ENCODE assay signal across 8 cellular contexts in the genomic region with DNA sequence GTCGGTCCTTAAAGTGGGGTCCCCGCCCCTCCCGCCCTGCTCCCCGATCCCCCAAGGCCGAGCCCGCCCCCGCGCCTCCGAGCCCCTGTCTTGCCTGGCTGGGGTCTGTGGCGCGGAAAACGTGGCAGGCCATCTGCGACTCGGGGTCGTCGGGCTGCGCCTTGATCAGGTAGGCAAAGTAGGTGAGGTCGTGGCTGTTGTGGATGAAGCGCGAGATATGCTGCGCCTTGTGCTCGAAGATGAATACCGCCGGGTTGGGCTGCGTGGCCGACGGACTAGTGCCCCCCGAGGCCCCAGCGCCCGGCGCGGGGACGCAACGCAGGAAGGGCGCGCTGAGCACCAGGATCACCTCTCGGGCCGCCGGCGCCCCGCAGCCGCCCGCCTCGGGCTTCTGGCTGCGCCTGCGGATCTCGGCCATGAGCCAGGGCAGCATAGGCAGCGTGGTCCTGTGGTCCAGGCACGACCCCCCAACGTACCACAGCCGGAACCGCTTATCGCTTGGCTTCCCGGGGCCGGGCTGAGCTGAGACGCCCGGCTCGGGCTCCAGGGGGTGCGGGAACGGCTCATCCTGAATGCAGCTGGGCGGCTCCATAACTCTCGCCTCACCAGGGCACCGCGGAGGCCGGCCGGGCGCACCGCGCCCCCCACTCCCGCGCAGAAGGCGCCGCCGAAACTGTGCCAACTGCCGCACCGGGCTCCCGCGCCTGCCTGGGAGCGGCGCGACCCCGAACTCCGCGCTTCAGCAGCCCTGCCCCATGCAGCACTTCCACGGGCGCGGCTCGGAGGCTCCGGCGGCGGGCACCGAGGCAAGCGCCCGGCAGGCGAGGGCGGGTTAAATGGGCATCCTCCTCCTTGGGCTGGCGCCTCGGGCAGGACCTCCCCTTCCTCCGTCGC. TPM values are rescaled to one million over a fixed set of nuclear protein-coding genes. Genes with fewer than 3 reads are reported as not detected.
A peak's percentile ranks its signal among the peaks of the same experiment; 100 is the strongest.
DNase-seq lines count a peak whose midpoint lies in the region; ATAC-seq, FAIRE-seq and TF ChIP-seq lines count a peak whose summit lies in the region.

No MANE protein-coding gene starts in this region.

- H2AK5ac ChIP-seq in H1 (ENCODE audit: low read depth, low read length), result no peak overlapping the region

- H3K4me1 ChIP-seq in H1 (replicated peaks in 1 of 4; ENCODE audit: control insufficient read depth in 3 of 4, insufficient read depth in 4 of 4, low read length in 3 of 4) (peaks cover 0 to 7% (median 1%) of the 10 kb centered on the region in 4 experiments; a peak in 2 of 7 replicates), mononuclear cell (ENCODE audit: insufficient read depth, low read length) (peaks cover 19% of the 10 kb centered on the region), thyroid gland (peaks cover 32 to 51% of the 10 kb centered on the region in 2 donors)

- H4K8ac ChIP-seq in H1 (ENCODE audit: extremely low read depth, insufficient read depth, low read length), result peak overlapping the region; percentile 89

- peak overlapping the region; percentile 75 to 90 (median 83) for H3K4me3 ChIP-seq in H1 (ENCODE audit: extremely low read depth in 1 of 4, insufficient read depth in 2 of 4, low read depth in 3 of 4, low read length in 4 of 4)
- H3K4me3 ChIP-seq in mononuclear cell (ENCODE audit: low read length), result peak overlapping the region; percentile 51
- H3K4me3 ChIP-seq in thyroid gland (replicated peaks in 1 of 3), result peak overlapping the region; percentile 71 to 89 (median 76)

- no peak overlapping the region for H3K27ac ChIP-seq in H1 (ENCODE audit: low read depth, low read length)
- H3K27ac ChIP-seq in thyroid gland, result peak overlapping the region; percentile 80 to 95 (median 87)

- H3K4me1 Mint-ChIP-seq in activated B cell treated with CpG ODN at 0.5 μM for 24 hours, result peaks cover 15% of the 10 kb centered on the region

- H3K27me3 Mint-ChIP-seq in activated B cell treated with CpG ODN at 0.5 μM for 24 hours, result peaks cover 47% of the 10 kb centered on the region

- H3K36me3 ChIP-seq in H1 (ENCODE audit: control insufficient read depth in 2 of 4, insufficient read depth in 4 of 4, low read length in 3 of 4) (peaks cover 0 to 2% (median 0%) of the 10 kb centered on the region in 4 experiments; a peak in 1 of 8 replicates), thyroid gland (no peaks in the 10 kb centered on the region)

- no peak for TF ChIP-seq EP300 in Ishikawa (IDR thresholded peaks at IDR 0.05; ENCODE audit: borderline replicate concordance)
- no peak for TF ChIP-seq EP300 in H1 (IDR thresholded peaks at IDR 0.05; ENCODE audit: borderline replicate concordance in 1 of 2, low read depth in 2 of 2, low read length in 2 of 2)

- no peak overlapping the region for H2BK20ac ChIP-seq in H1 (ENCODE audit: low read length)

- no peak overlapping the region for H2BK15ac ChIP-seq in H1 (ENCODE audit: low read length)

- H2BK120ac ChIP-seq in H1 (replicated peaks; ENCODE audit: low read depth, low read length), result no peak overlapping the region

- H3K4ac ChIP-seq in H1 (replicated peaks; ENCODE audit: insufficient read length, low read depth, low read length), result no peak overlapping the region

- no peak overlapping the region for H4K5ac ChIP-seq in H1 (ENCODE audit: insufficient read length, low read depth, low read length)

- no peak for TF ChIP-seq RAD21 in Ishikawa (IDR thresholded peaks at IDR 0.05; ENCODE audit: low read depth)
- TF ChIP-seq RAD21 in H1 (IDR thresholded peaks at IDR 0.05 in 1 of 2, conservative IDR thresholded peaks at IDR 0.05 in 1 of 2; ENCODE audit: low read depth in 2 of 2, low read length in 2 of 2), result no peak

- H3K9me3 ChIP-seq in H1 (ENCODE audit: insufficient read depth in 2 of 2, low read depth in 1 of 2, low read length in 1 of 2) (no peaks in the 10 kb centered on the region), mononuclear cell (ENCODE audit: low read depth, low read length) (no peaks in the 10 kb centered on the region), thyroid gland (no peaks in the 10 kb centered on the region)

- no peak overlapping the region; the same call in 1 of the 2 replicates for H3K18ac ChIP-seq in H1 (ENCODE audit: extremely low read depth, low read length)

- H3K4me3 Mint-ChIP-seq in activated B cell treated with CpG ODN at 0.5 μM for 24 hours, result peak overlapping the region; percentile 79

- peak overlapping the region; percentile 68; the same call in 1 of the 2 replicates for H2AFZ ChIP-seq in H1 (ENCODE audit: low read length)

- H2BK12ac ChIP-seq in H1 (ENCODE audit: low read depth, low read length), result no peak overlapping the region

- H3K9ac ChIP-seq in H1 (replicated peaks in 1 of 4; ENCODE audit: extremely low read depth in 1 of 4, low read depth in 3 of 4, low read length in 3 of 4), result peak overlapping the region; percentile 54 to 78 (median 64); a peak in 6 of 7 replicates

- H3K56ac ChIP-seq in H1 (replicated peaks; ENCODE audit: insufficient read length, low read depth, low read length), result no peak overlapping the region

- TF ChIP-seq POLR2A in H1 (IDR thresholded peaks at IDR 0.05; ENCODE audit: control extremely low read depth in 1 of 2, low read depth in 2 of 2, low read length in 2 of 2), result peak in 1 of 2 experiments; percentile 21; a peak in 2 of 3 replicates
- no peak for TF ChIP-seq POLR2A in thyroid gland (IDR thresholded peaks at IDR 0.05)

- peak overlapping the region; percentile 88 to 89 for H3K4me2 ChIP-seq in H1 (ENCODE audit: insufficient read depth in 1 of 2, low read depth in 2 of 2, low read length in 2 of 2)

- ATAC-seq in GM21786 (IDR thresholded peaks at IDR 0.05; ENCODE audit: unreplicated experiment), result peak; percentile 17
- ATAC-seq in activated B cell treated with CpG ODN at 0.5 μM for 24 hours (ENCODE audit: low read depth), result peak; percentile 13

- H3K23me2 ChIP-seq in H1 (ENCODE audit: low read depth, low read length), result peaks cover 7% of the 10 kb centered on the region

- H4K20me1 ChIP-seq in H1 (replicated peaks in 1 of 2; ENCODE audit: control insufficient read depth in 1 of 2, insufficient read depth in 2 of 2, low read length in 2 of 2), result peaks cover 2 to 6% of the 10 kb centered on the region in 2 experiments

- intact Hi-C loops in activated B cell treated with CpG ODN at 0.5 μM for 24 hours (cut with micrococcal nuclease), result loop anchor here (1.0 to 5.0 kb wide), 5 partner anchors 56 to 1349 kb away; partner anchors contain the start of genes COMMD6, KLF12, LMO7 and UCHL3
- intact Hi-C loops in thyroid gland (cut with DNase I), result loop anchor here (5.0 to 10.0 kb wide), 2 partner anchors 63 to 109 kb away; partner anchors contain the start of gene UCHL3

- WGBS in H1 (ENCODE audit: extremely low coverage in 1 of 2, insufficient coverage in 1 of 2, insufficient read length in 1 of 2, insufficient replicate concordance in 2 of 2, low coverage in 1 of 2, low lambda C conversion rate in 2 of 2, missing lambda C conversion rate in 1 of 2), 2 experiments, result 1% methylated on average over 66 of the region's 100 CpGs; no CpG with 5 or more reads in 1 of the 2 experiments
- 0% methylated on average over 1 to 31 of the region's 100 CpGs for WGBS in thyroid gland, 2 donors

- no peak overlapping the region for H3K14ac ChIP-seq in H1 (ENCODE audit: insufficient read length)

- H3K79me2 ChIP-seq in H1 (ENCODE audit: control insufficient read depth in 1 of 2, insufficient read depth in 2 of 2, low read length in 2 of 2), result peaks cover 0 to 42% of the 10 kb centered on the region in 2 experiments; a peak in 3 of 4 replicates

- H3K27me3 ChIP-seq in H1 (replicated peaks in 1 of 4; ENCODE audit: control insufficient read depth in 3 of 4, extremely low read depth in 1 of 4, insufficient read depth in 3 of 4, low read length in 3 of 4), result no peaks in the 10 kb centered on the region
- peaks cover 48% of the 10 kb centered on the region for H3K27me3 ChIP-seq in mononuclear cell (ENCODE audit: insufficient read depth, low read length)
- H3K27me3 ChIP-seq in thyroid gland, result no peaks in the 10 kb centered on the region

- no peak overlapping the region for H3K23ac ChIP-seq in H1 (ENCODE audit: insufficient read length)

- CTCF ChIA-PET in activated B cell treated with CpG ODN at 0.5 μM for 24 hours (lab: Charles Lee) (interaction anchor here (1.5 to 1.9 kb wide), 3 partner anchors 11 to 110 kb away, joined by 4 to 5 read pairs (median 4); no protein-coding TSS in a partner anchor), H1 (lab: Charles Lee; ENCODE audit: partially characterized antibody) (interaction anchor here (0.7 to 3.8 kb wide), 27 partner anchors 7 to 214 kb away, joined by 3 to 46 read pairs (median 5); no protein-coding TSS in a partner anchor)

- H3K27ac Mint-ChIP-seq in activated B cell treated with CpG ODN at 0.5 μM for 24 hours, result no peak overlapping the region

- peak overlapping the region; percentile 76 for H4K91ac ChIP-seq in H1 (replicated peaks; ENCODE audit: insufficient read length, low read length)

- POLR2A ChIA-PET in activated B cell treated with CpG ODN at 0.5 μM for 24 hours (lab: Charles Lee), result no interaction called here
- POLR2A ChIA-PET in H1 (lab: Charles Lee; ENCODE audit: partially characterized antibody), result interaction anchor here (0.9 to 2.1 kb wide), 8 partner anchors 9 to 1823 kb away, joined by 3 to 6 read pairs (median 4); partner anchors contain the start of gene COMMD6

- no peak overlapping the region for H2BK5ac ChIP-seq in H1 (ENCODE audit: low read depth, low read length)

- FAIRE-seq in H1 (lab: Jason Lieb, UNC), result no peak

- H3K36me3 Mint-ChIP-seq in activated B cell treated with CpG ODN at 0.5 μM for 24 hours (ENCODE audit: low read depth), result peaks cover 3% of the 10 kb centered on the region

- TF ChIP-seq CTCF in GM12872 (IDR thresholded peaks at IDR 0.05; ENCODE audit: insufficient read depth, low read depth, low read length), result 0 out of 3 replicates have a peak, but pooled peaks have one; percentile 2
- TF ChIP-seq CTCF in activated B cell treated with CpG ODN at 0.5 μM for 24 hours (IDR thresholded peaks at IDR 0.05), result no peak
- no peak for TF ChIP-seq CTCF in H1 (IDR thresholded peaks at IDR 0.05; ENCODE audit: control extremely low read depth in 1 of 3, insufficient read depth in 1 of 3, low read depth in 1 of 3, low read length in 3 of 3)
- no peak for TF ChIP-seq CTCF in thyroid gland (IDR thresholded peaks at IDR 0.05)

- no peaks in the 10 kb centered on the region for H3K79me1 ChIP-seq in H1 (ENCODE audit: low read depth, low read length)

- DNase-seq in activated B cell treated with CpG ODN at 0.5 μM for 24 hours (peak; percentile 34), H1 (ENCODE audit: low read depth in 1 of 2, low spot score in 2 of 2) (peak in 1 of 2 experiments; percentile 86), thyroid gland (peak; percentile 36 to 50), GM19238 (ENCODE audit: insufficient read length, low spot score) (no peak)

- no peaks in the 10 kb centered on the region for H3K9me3 Mint-ChIP-seq in activated B cell treated with CpG ODN at 0.5 μM for 24 hours

RNA-seq across cellular contexts. Expression of gene TBC1D4, which starts 0.5 kb away (rescaled TPM):
- total RNA-seq in activated B cell treated with CpG ODN at 0.5 μM for 24 hours, result 1.5 and 2.1 TPM in 2 replicates
- total RNA-seq in H1 (2021; fragmentation: NEBNext Ultra II Directional; extraction: Animal tissue kit (Norgen Biotek cat#: 25700)), result 37.5 and 39.0 TPM in 2 replicates
- polyA plus RNA-seq in H1 (2011; rRNA removed), result 11.6 and 16.7 TPM in 2 replicates
- polyA plus RNA-seq in H1 (2011; cell fraction: cytosol; rRNA removed), result 16.4 TPM
- polyA plus RNA-seq in H1 (2011; cell fraction: nucleus; rRNA removed), result 21.3 TPM
- 19.2 to 25.6 TPM (median 20.6 TPM) in 4 replicates for polyA plus RNA-seq in H1 (2012, experiment 1 of 2)
- 1.6 TPM for polyA plus RNA-seq in H1 (2012, experiment 2 of 2)
- polyA plus RNA-seq in H1 (2013, experiment 1 of 2), result 22.9 TPM
- polyA plus RNA-seq in H1 (2013, experiment 2 of 2), result 22.2 TPM
- polyA minus RNA-seq in H1 (2011; rRNA and poly(A)+ RNA removed), result 61.6 and 62.0 TPM in 2 replicates
- polyA minus RNA-seq in H1 (2011; cell fraction: cytosol; rRNA and poly(A)+ RNA removed), result 33.6 TPM
- polyA minus RNA-seq in H1 (2011; cell fraction: nucleus; rRNA and poly(A)+ RNA removed), result 32.1 TPM
- 34.5 TPM for total RNA-seq in mononuclear cell
- total RNA-seq in thyroid gland, result 10 to 100 TPM; 42.5 to 72.6 (median 70.6) TPM

RNA-seq across cellular contexts. Expression of gene COMMD6, which starts 56.2 kb away (rescaled TPM):
- total RNA-seq in activated B cell treated with CpG ODN at 0.5 μM for 24 hours (174 and 177 TPM in 2 replicates), mononuclear cell (65.1 TPM), thyroid gland (1,000 to 10,000 TPM in 1 of 4 donors, 100 to 1,000 TPM in 1, 10 to 100 TPM in 2; 84.6 to 1,117 (median 185) TPM)
- total RNA-seq in H1 (2021; fragmentation: NEBNext Ultra II Directional; extraction: Animal tissue kit (Norgen Biotek cat#: 25700)), result 122 and 139 TPM in 2 replicates
- 36.2 and 53.2 TPM in 2 replicates for polyA plus RNA-seq in H1 (2011; rRNA removed)
- polyA plus RNA-seq in H1 (2011; cell fraction: cytosol; rRNA removed), result 64.2 TPM
- 36.9 TPM for polyA plus RNA-seq in H1 (2011; cell fraction: nucleus; rRNA removed)
- polyA plus RNA-seq in H1 (2012, experiment 1 of 2), result 129 to 223 TPM (median 177 TPM) in 4 replicates
- polyA plus RNA-seq in H1 (2012, experiment 2 of 2), result 760 TPM
- 212 TPM for polyA plus RNA-seq in H1 (2013, experiment 1 of 2)
- polyA plus RNA-seq in H1 (2013, experiment 2 of 2), result 212 TPM
- polyA minus RNA-seq in H1 (2011; rRNA and poly(A)+ RNA removed), result 9.1 and 16.3 TPM in 2 replicates
- polyA minus RNA-seq in H1 (2011; cell fraction: cytosol; rRNA and poly(A)+ RNA removed), result 17.7 TPM
- polyA minus RNA-seq in H1 (2011; cell fraction: nucleus; rRNA and poly(A)+ RNA removed), result 39.9 TPM

Comparison
In these comparisons a context has a peak if more than half of its experiments do, and no peak if none do; other contexts are left out.
1. RNA of gene TBC1D4, which starts 0.5 kb away (total RNA-seq): 42.5 to 72.6 TPM in thyroid gland, 37.5 to 39.0 TPM in H1 and 34.5 TPM in mononuclear cell (single experiment); 1.5 to 2.1 TPM in activated B cell treated with CpG ODN at 0.5 μM for 24 hours; every median in the first group is over 10 times any median in the second.
2. Peak in every context shown above with its lines, with median percentiles within 50 percentile points of each other: H3K4me3 ChIP-seq.